ENCODE assay signal across 26 cellular contexts in genomic region chr2:64780041-64780440, GRCh38.
A peak's percentile ranks its signal among the peaks of the same experiment; 100 is the strongest.
DNase-seq lines count a peak whose midpoint lies in the region; ATAC-seq, FAIRE-seq and TF ChIP-seq lines count a peak whose summit lies in the region.
"Had no signal": no experiment of that assay in that cellular context is flagged by ENCODE, and none has a peak within 500 bp of the region (broad histone marks: within the 10 kb centered on the region; RNA-seq: fewer than 3 reads in every experiment).

No MANE protein-coding gene starts in this region.

- H3K27ac Mint-ChIP-seq in activated naive CD4-positive, alpha-beta T cell treated with anti-CD3 and anti-CD28 coated beads for 36 hours = no peak overlapping the region
- H3K27ac Mint-ChIP-seq: activated CD8-positive, alpha-beta T cell treated with anti-CD3 and anti-CD28 coated beads, Interleukin-2, amount 10 ng/mL, durations not matched to agents 7 days and 5 days; CD4-positive, alpha-beta T cell; stimulated activated memory B cell treated with anti-CD40 and anti-IgM and Interleukin-4, amounts not matched to agents 10 μg/mL and 1 μg/mL and 100 μg/mL, for 72 hours; WTC11 had no signal

- H2AFZ ChIP-seq in mesenchymal stem cell (ENCODE audit: low read depth, low read length) = no peak overlapping the region

- H3K9ac ChIP-seq in mesenchymal stem cell (ENCODE audit: low read length) = peak overlapping the region; percentile 37

- DNase-seq in EH (ENCODE audit: low read depth) (peak; percentile 48), NCI-H226 (peak; percentile 41), bronchial epithelial cell (ENCODE audit: low read depth) (peak; percentile 78), mesenchymal stem cell (no peak), activated T-cell treated with anti-CD3 and anti-CD28 coated beads for 4 hours (no peak), sciatic nerve (ENCODE audit: low spot score) (no peak), NCI-H2081 (lab: John Stamatoyannopoulos, UW) (no peak)
- no peak for DNase-seq in activated naive CD4-positive, alpha-beta T cell treated with anti-CD3 and anti-CD28 coated beads for 36 hours
- DNase-seq: activated CD8-positive, alpha-beta T cell treated with anti-CD3 and anti-CD28 coated beads, Interleukin-2, amount 10 ng/mL, durations not matched to agents 7 days and 5 days; activated T-cell treated with anti-CD3 and anti-CD28 coated beads, Interleukin-2, amount 50 U/mL, for 1 hour; CD4-positive, alpha-beta T cell; central memory CD4-positive, alpha-beta T cell; DMS53; NCI-H2029; NCI-H446; psoas muscle; SJCRH30; stimulated activated CD4-positive, alpha-beta T cell treated with anti-CD3 and anti-CD28 coated beads, Interleukin-2, amount 100 ng/mL, for 24 hours; T-helper 2 cell; uterus had no signal

- no peak overlapping the region for H3K23ac ChIP-seq in mesenchymal stem cell (ENCODE audit: low read length in 2 of 2)

- no peak overlapping the region for H3K18ac ChIP-seq in mesenchymal stem cell (ENCODE audit: low read depth in 1 of 2, low read length in 2 of 2)

- no peak overlapping the region for H2BK120ac ChIP-seq in mesenchymal stem cell (ENCODE audit: low read depth, low read length)

- H3K4me1 ChIP-seq in mesenchymal stem cell (ENCODE audit: control insufficient read depth, insufficient read depth, low read depth, low read length) = peaks cover 7% of the 10 kb centered on the region
- H3K4me1 ChIP-seq: psoas muscle, uterus had no signal

- no peak overlapping the region for H2BK15ac ChIP-seq in mesenchymal stem cell (ENCODE audit: low read depth, poor library complexity, severe bottlenecking)

- H2BK12ac ChIP-seq in mesenchymal stem cell (ENCODE audit: low read length in 2 of 2) = no peak overlapping the region

- no peak for TF ChIP-seq CTCF in bronchial epithelial cell (IDR thresholded peaks at IDR 0.05; ENCODE audit: insufficient read depth, low read length, severe bottlenecking)

- no peak overlapping the region for H3K4me2 ChIP-seq in mesenchymal stem cell (ENCODE audit: low read length, poor library complexity, severe bottlenecking)

- H3K4me3 ChIP-seq in bronchial epithelial cell (ENCODE audit: low read depth, low read length) (no peak overlapping the region), mesenchymal stem cell (ENCODE audit: insufficient read depth in 1 of 2, low read depth in 1 of 2, low read length in 2 of 2) (no peak overlapping the region)
- H3K4me3 ChIP-seq: esophagus muscularis mucosa, GM12878, lung, psoas muscle, SJCRH30, skin epidermis, uterus had no signal

- no peaks in the 10 kb centered on the region for H3K36me3 ChIP-seq in bronchial epithelial cell (ENCODE audit: control insufficient read depth, insufficient read depth, low read length)
- H3K36me3 ChIP-seq in mesenchymal stem cell (ENCODE audit: control insufficient read depth in 1 of 2, insufficient read depth in 2 of 2, low read depth in 1 of 2, low read length in 2 of 2) = no peaks in the 10 kb centered on the region
- H3K36me3 ChIP-seq: esophagus muscularis mucosa, SJCRH30, uterus had no signal

- intact Hi-C loops in activated naive CD4-positive, alpha-beta T cell treated with anti-CD3 and anti-CD28 coated beads for 36 hours (cut with micrococcal nuclease) = no loop called here
- intact Hi-C loops in sciatic nerve (cut with DNase I) = no loop called here

- FAIRE-seq in bronchial epithelial cell (lab: Jason Lieb, UNC) = no peak
- FAIRE-seq: GM12878 had no signal

- WGBS in mesenchymal stem cell = 93% methylated on average over 6 of the region's 6 CpGs

- no peaks in the 10 kb centered on the region for H3K9me3 Mint-ChIP-seq in activated naive CD4-positive, alpha-beta T cell treated with anti-CD3 and anti-CD28 coated beads for 36 hours
- H3K9me3 Mint-ChIP-seq: CD4-positive, alpha-beta T cell had no signal

- H3K4me1 Mint-ChIP-seq in activated naive CD4-positive, alpha-beta T cell treated with anti-CD3 and anti-CD28 coated beads for 36 hours (ENCODE audit: low read depth) = peaks cover 2% of the 10 kb centered on the region
- H3K4me1 Mint-ChIP-seq: WTC11 had no signal

- no peak overlapping the region for H4K8ac ChIP-seq in mesenchymal stem cell (ENCODE audit: low read length)

- no peak overlapping the region for H3K4ac ChIP-seq in mesenchymal stem cell (ENCODE audit: low read depth in 1 of 2, low read length in 2 of 2)

- no peak overlapping the region for H3K14ac ChIP-seq in mesenchymal stem cell (ENCODE audit: low read length in 2 of 2)

- ATAC-seq in sciatic nerve = no peak
- ATAC-seq: activated CD8-positive, alpha-beta T cell treated with anti-CD3 and anti-CD28 coated beads, Interleukin-2, amount 10 ng/mL, durations not matched to agents 7 days and 5 days; GM12878; stimulated activated memory B cell treated with anti-CD40 and anti-IgM and Interleukin-4, amounts not matched to agents 10 μg/mL and 1 μg/mL and 100 μg/mL, for 72 hours; WTC11 had no signal

- H2AK5ac ChIP-seq in mesenchymal stem cell (ENCODE audit: low read length, severe bottlenecking) = no peak overlapping the region

- no peak overlapping the region for H3K4me3 Mint-ChIP-seq in activated naive CD4-positive, alpha-beta T cell treated with anti-CD3 and anti-CD28 coated beads for 36 hours
- H3K4me3 Mint-ChIP-seq: activated CD8-positive, alpha-beta T cell treated with anti-CD3 and anti-CD28 coated beads, Interleukin-2, amount 10 ng/mL, durations not matched to agents 7 days and 5 days; CD4-positive, alpha-beta T cell; stimulated activated memory B cell treated with anti-CD40 and anti-IgM and Interleukin-4, amounts not matched to agents 10 μg/mL and 1 μg/mL and 100 μg/mL, for 72 hours; WTC11 had no signal

- H2BK5ac ChIP-seq in mesenchymal stem cell (ENCODE audit: low read depth, low read length, poor library complexity, severe bottlenecking) = no peak overlapping the region

- no peaks in the 10 kb centered on the region for H3K27me3 ChIP-seq in bronchial epithelial cell (ENCODE audit: control insufficient read depth, insufficient read depth, low read length)
- H3K27me3 ChIP-seq in mesenchymal stem cell (ENCODE audit: control insufficient read depth in 1 of 2, insufficient read depth in 1 of 2, low read length in 2 of 2) = no peaks in the 10 kb centered on the region
- H3K27me3 ChIP-seq: esophagus muscularis mucosa, SJCRH30, uterus had no signal

- peak overlapping the region; percentile 12 for H3K27ac ChIP-seq in mesenchymal stem cell (ENCODE audit: low read length, poor library complexity, severe bottlenecking)
- H3K27ac ChIP-seq: esophagus muscularis mucosa, psoas muscle, SJCRH30, skin epidermis, uterus had no signal

- CTCF ChIA-PET in activated naive CD4-positive, alpha-beta T cell treated with anti-CD3 and anti-CD28 coated beads for 36 hours (lab: Charles Lee) = no interaction called here

- no peaks in the 10 kb centered on the region for H3K79me1 ChIP-seq in mesenchymal stem cell (replicated peaks; ENCODE audit: low read length, poor library complexity, severe bottlenecking)

- H3K9me3 ChIP-seq in mesenchymal stem cell (ENCODE audit: control insufficient read depth, low read length) = peaks cover 10% of the 10 kb centered on the region
- H3K9me3 ChIP-seq: psoas muscle, uterus had no signal

- no peaks in the 10 kb centered on the region for H3K27me3 Mint-ChIP-seq in activated naive CD4-positive, alpha-beta T cell treated with anti-CD3 and anti-CD28 coated beads for 36 hours (ENCODE audit: low read depth)
- H3K27me3 Mint-ChIP-seq: CD4-positive, alpha-beta T cell; stimulated activated memory B cell treated with anti-CD40 and anti-IgM and Interleukin-4, amounts not matched to agents 10 μg/mL and 1 μg/mL and 100 μg/mL, for 72 hours had no signal

- no peaks in the 10 kb centered on the region for H3K36me3 Mint-ChIP-seq in activated naive CD4-positive, alpha-beta T cell treated with anti-CD3 and anti-CD28 coated beads for 36 hours (ENCODE audit: low read depth)
- H3K36me3 Mint-ChIP-seq: WTC11 had no signal

- no peak overlapping the region for H4K91ac ChIP-seq in mesenchymal stem cell (ENCODE audit: low read length)

Comparison
In these comparisons a context has a peak if more than half of its experiments do, and no peak if none do; other contexts are left out.
1. DNase-seq: peak in EH (single experiment), NCI-H226 (single experiment) and bronchial epithelial cell (single experiment); none in mesenchymal stem cell (single experiment), activated T-cell treated with anti-CD3 and anti-CD28 coated beads for 4 hours (single experiment), activated naive CD4-positive, alpha-beta T cell treated with anti-CD3 and anti-CD28 coated beads for 36 hours (single experiment), sciatic nerve (single experiment) and NCI-H2081 (0 of 2).